In the genomic region with DNA sequence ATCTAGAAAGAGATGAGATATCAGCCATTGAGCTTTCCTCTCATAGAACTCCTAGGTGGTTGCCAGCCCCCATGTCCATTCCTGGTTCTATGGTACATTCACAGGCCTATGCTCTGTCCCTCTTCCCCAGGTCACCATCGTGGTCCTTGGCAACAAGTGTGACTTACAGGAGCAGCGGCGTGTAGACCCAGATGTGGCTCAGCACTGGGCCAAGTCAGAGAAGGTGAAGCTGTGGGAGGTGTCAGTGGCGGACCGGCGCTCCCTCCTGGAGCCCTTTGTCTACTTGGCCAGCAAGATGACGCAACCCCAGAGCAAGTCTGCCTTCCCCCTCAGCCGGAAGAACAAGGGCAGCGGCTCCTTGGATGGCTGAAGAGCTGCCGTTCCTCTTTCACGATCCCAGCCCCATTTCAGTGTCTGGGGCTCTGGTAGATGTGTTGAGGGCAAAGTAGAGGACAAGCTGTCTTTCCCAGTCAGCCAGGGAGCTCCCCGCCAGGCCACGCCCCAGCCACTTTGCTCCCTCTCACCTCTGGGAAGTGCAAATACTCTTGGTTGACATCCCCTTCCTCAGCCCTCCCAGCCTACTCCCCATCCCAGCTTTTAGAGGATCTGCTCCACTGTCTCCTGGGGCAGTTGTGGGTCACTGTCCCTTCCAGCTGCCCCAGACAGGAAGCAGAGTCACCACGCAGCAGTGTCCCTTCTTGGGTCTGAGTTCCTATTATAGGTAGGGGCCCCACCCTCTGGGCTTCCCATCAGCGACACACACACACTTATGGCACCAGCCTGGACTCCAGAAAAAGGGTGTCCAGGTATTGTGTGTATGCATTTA, we compare ENCODE assay signal across 12 cellular contexts. TPM values are rescaled to one million over a fixed set of nuclear protein-coding genes. Genes with fewer than 3 reads are reported as not detected.
DNase-seq lines count a peak whose midpoint lies in the region; ATAC-seq and TF ChIP-seq lines count a peak whose summit lies in the region.
"Had no signal": no experiment of that assay in that cellular context is flagged by ENCODE, and none has a peak within 500 bp of the region (broad histone marks: within the 10 kb centered on the region; RNA-seq: fewer than 3 reads in every experiment).

No MANE protein-coding gene starts in this region.

- H3K4me3 Mint-ChIP-seq in nephron progenitor cell: no peak overlapping the region
- H3K4me3 Mint-ChIP-seq: GM23338 had no signal

- peaks cover 26 to 44% (median 35%) of the 10 kb centered on the region in 11 experiments for H3K36me3 ChIP-seq in BLaER1 treated with 17β-estradiol and CSF1 and Interleukin-3, amounts not matched to agents 10 nM and 100 nM
- H3K36me3 ChIP-seq in OCI-LY3 (replicated peaks; ENCODE audit: low read depth, low read length) (peaks cover 41% of the 10 kb centered on the region), esophagus (ENCODE audit: control insufficient read depth in 2 of 2, insufficient read depth in 2 of 2, low read length in 1 of 2) (peaks cover 0 to 19% of the 10 kb centered on the region in 2 donors)

- H3K9ac ChIP-seq in BLaER1 treated with 17β-estradiol and CSF1 and Interleukin-3, amounts not matched to agents 10 nM and 100 nM: peak overlapping the region; percentile 10 to 69 (median 61); a peak in 19 of 22 replicates
- H3K9ac ChIP-seq in OCI-LY3 (ENCODE audit: low read length): peak overlapping the region; percentile 30; the same call in 1 of the 2 replicates

- H3K9me3 Mint-ChIP-seq in nephron progenitor cell: no peaks in the 10 kb centered on the region

- WGBS in esophagus, 2 donors: 67 to 68% methylated on average over 15 of the region's 15 CpGs

- H3K4me2 ChIP-seq in BLaER1 treated with 17β-estradiol and CSF1 and Interleukin-3, amounts not matched to agents 10 nM and 100 nM: peak overlapping the region; percentile 46 to 98 (median 76); a peak in 21 of 22 replicates
- H3K4me2 ChIP-seq in OCI-LY3 (ENCODE audit: low read length): peak overlapping the region; percentile 66; the same call in 1 of the 2 replicates
- H3K4me2 ChIP-seq: GM23338 had no signal

- no peaks in the 10 kb centered on the region; a peak in 1 of 22 replicates for H4K20me1 ChIP-seq in BLaER1 treated with 17β-estradiol and CSF1 and Interleukin-3, amounts not matched to agents 10 nM and 100 nM
- no peaks in the 10 kb centered on the region for H4K20me1 ChIP-seq in OCI-LY3 (ENCODE audit: insufficient read depth, low read length)

- H3K27me3 ChIP-seq in BLaER1 treated with 17β-estradiol and CSF1 and Interleukin-3, amounts not matched to agents 10 nM and 100 nM: no peaks in the 10 kb centered on the region
- no peaks in the 10 kb centered on the region for H3K27me3 ChIP-seq in OCI-LY3 (ENCODE audit: low read depth, low read length)
- no peaks in the 10 kb centered on the region for H3K27me3 ChIP-seq in esophagus (ENCODE audit: control insufficient read depth in 1 of 2, insufficient read depth in 2 of 2, low read length in 2 of 2)

- H3K36me3 Mint-ChIP-seq in nephron progenitor cell (ENCODE audit: low read depth): peaks cover 17% of the 10 kb centered on the region

- H3K27me3 Mint-ChIP-seq in nephron progenitor cell (ENCODE audit: low read depth, poor library complexity): peaks cover 2% of the 10 kb centered on the region
- H3K27me3 Mint-ChIP-seq: stimulated activated naive CD8-positive, alpha-beta T cell treated with anti-CD3 and anti-CD28 coated beads, Interleukin-15, amount 100 ng/mL, for 72 hours had no signal

- H3K27ac Mint-ChIP-seq in nephron progenitor cell: peak overlapping the region; percentile 71
- H3K27ac Mint-ChIP-seq: GM23338 had no signal

- ATAC-seq in HG03025 (IDR thresholded peaks at IDR 0.05; ENCODE audit: low FRiP score, unreplicated experiment): no peak
- ATAC-seq: GM23338 had no signal

- peak overlapping the region; percentile 59 to 84 (median 79) for H3K27ac ChIP-seq in BLaER1 treated with 17β-estradiol and CSF1 and Interleukin-3, amounts not matched to agents 10 nM and 100 nM
- H3K27ac ChIP-seq in OCI-LY3 (ENCODE audit: low read length): peak overlapping the region; percentile 81
- peak overlapping the region; percentile 76 to 91 for H3K27ac ChIP-seq in esophagus (ENCODE audit: low read depth in 2 of 2, low read length in 1 of 2)

- DNase-seq in nephron progenitor cell (no peak), medulla oblongata (ENCODE audit: extremely low spot score) (no peak), foreskin melanocyte (no peak), HuH-7.5 (ENCODE audit: low spot score) (no peak)
- DNase-seq: COR-L47; NCI-H748 treated with DMSO at 0.1 percent for 48 hours; stimulated activated naive CD8-positive, alpha-beta T cell treated with anti-CD3 and anti-CD28 coated beads, Interleukin-15, amount 100 ng/mL, for 72 hours had no signal

- no peak overlapping the region for H2AFZ ChIP-seq in OCI-LY3 (ENCODE audit: low read depth, low read length)
- H2AFZ ChIP-seq: GM23338 had no signal

- peaks cover 69% of the 10 kb centered on the region for H3K4me1 Mint-ChIP-seq in nephron progenitor cell

- no peaks in the 10 kb centered on the region for H3K9me3 ChIP-seq in BLaER1 treated with 17β-estradiol and CSF1 and Interleukin-3, amounts not matched to agents 10 nM and 100 nM (replicated peaks in 1 of 11)
- H3K9me3 ChIP-seq in OCI-LY3 (ENCODE audit: insufficient read depth, low read length) (no peaks in the 10 kb centered on the region), esophagus (ENCODE audit: control insufficient read depth in 2 of 2, insufficient read depth in 1 of 2, low read depth in 1 of 2, low read length in 1 of 2) (no peaks in the 10 kb centered on the region)

- H3K79me2 ChIP-seq in OCI-LY3 (ENCODE audit: low read length): peaks cover 18% of the 10 kb centered on the region

- peak overlapping the region in 4 of 10 experiments; percentile 5 to 36 (median 23); a peak in 6 of 20 replicates for H3K4me3 ChIP-seq in BLaER1 treated with 17β-estradiol and CSF1 and Interleukin-3, amounts not matched to agents 10 nM and 100 nM
- H3K4me3 ChIP-seq in OCI-LY3 (ENCODE audit: low read length) (no peak overlapping the region), esophagus (ENCODE audit: low read depth in 1 of 2, low read length in 2 of 2) (no peak overlapping the region)
- H3K4me3 ChIP-seq: GM23338 had no signal

- H3K4me1 ChIP-seq in BLaER1 treated with 17β-estradiol and CSF1 and Interleukin-3, amounts not matched to agents 10 nM and 100 nM: peaks cover 25 to 71% (median 42%) of the 10 kb centered on the region in 10 experiments
- H3K4me1 ChIP-seq in OCI-LY3 (ENCODE audit: low read length) (peaks cover 34% of the 10 kb centered on the region), esophagus (ENCODE audit: control insufficient read depth in 2 of 2, insufficient read depth in 2 of 2, low read length in 1 of 2) (peaks cover 0 to 10% of the 10 kb centered on the region in 2 donors)

- TF ChIP-seq CTCF in OCI-LY3 (IDR thresholded peaks at IDR 0.05; ENCODE audit: low read depth, low read length) (no peak), nephron progenitor cell (IDR thresholded peaks at IDR 0.05) (no peak)

RNA-seq across cellular contexts. Expression of a gene that starts 3.8 kb away (rescaled TPM):
- polyA plus RNA-seq in esophagus: 10 to 100 TPM; 28.8 to 32.5 TPM

RNA-seq across cellular contexts. Expression of a gene that starts 6.5 kb away (rescaled TPM):
- polyA plus RNA-seq in esophagus: 10 to 100 TPM; 55.4 to 66.4 TPM

RNA-seq across cellular contexts. Expression of a gene that starts 26.7 kb away (rescaled TPM):
- polyA plus RNA-seq in esophagus: under 1 TPM; 0.32 to 0.39 TPM

RNA-seq across cellular contexts. Expression of a gene that starts 57.1 kb away (rescaled TPM):
- 10 to 100 TPM; 45.2 to 49.1 TPM for polyA plus RNA-seq in esophagus
